In genomic region chr19:38690832-38691231, GRCh38 we compare ENCODE assay signal across 1 cellular context.
TF ChIP-seq lines count a peak whose summit lies in the region.

No MANE protein-coding gene starts in this region.

TF ChIP-seq in HCT116, 20 proteins besides CTCF, POLR2A, EP300 and RAD21 (continued from another document):
- TF ChIP-seq ELF1 (IDR thresholded peaks at IDR 0.05; ENCODE audit: borderline replicate concordance, low read depth) (no peak), SIN3A (IDR thresholded peaks at IDR 0.05; ENCODE audit: low read depth) (no peak), CEBPB (IDR thresholded peaks at IDR 0.05; ENCODE audit: low read depth) (no peak), TCF7L2 (IDR thresholded peaks at IDR 0.05; ENCODE audit: borderline replicate concordance, extremely low read depth, insufficient read depth, insufficient read length) (no peak), JUND (IDR thresholded peaks at IDR 0.05) (no peak), EZH2phosphoT487 (IDR thresholded peaks at IDR 0.05; ENCODE audit: borderline replicate concordance) (no peak), CBX3 (IDR thresholded peaks at IDR 0.05; ENCODE audit: low read depth) (no peak), ZFX (IDR thresholded peaks at IDR 0.05) (no peak)
